ENCODE assay signal across 1 cellular context in genomic region chr12:109477185-109477962, GRCh38.
TF ChIP-seq lines count a peak whose summit lies in the region.

Gene KCTD10 (minus strand): TSS chr12:109477300. CDS start chr12:109477262, 38 bp downstream.
Gene UBE3B (plus strand): TSS chr12:109477634. CDS start chr12:109483552, 5,918 bp downstream.

TF ChIP-seq in HepG2, 621 proteins besides CTCF, POLR2A, EP300 and RAD21 (continued from another document and continues in another):
- TF ChIP-seq PRDM15 (CRISPR knock-in tag; IDR thresholded peaks at IDR 0.05) (0 out of 2 replicates have a peak, but pooled peaks have one; percentile 29), FOXJ3 (CRISPR knock-in tag; IDR thresholded peaks at IDR 0.05; ENCODE audit: borderline replicate concordance) (peak; percentile 60; the same call in 1 of the 2 replicates), BRF2 (CRISPR knock-in tag; IDR thresholded peaks at IDR 0.05) (no peak), MXI1 (IDR thresholded peaks at IDR 0.05; ENCODE audit: borderline replicate concordance, low read depth, low read length) (peak; percentile 50; the same call in 1 of the 3 replicates), ELF4 (CRISPR knock-in tag; IDR thresholded peaks at IDR 0.05; ENCODE audit: borderline replicate concordance) (peak; percentile 82; the same call in 1 of the 2 replicates), MXD3 (CRISPR knock-in tag; IDR thresholded peaks at IDR 0.05) (peak; percentile 60; the same call in 1 of the 2 replicates), ZNF503 (CRISPR knock-in tag; IDR thresholded peaks at IDR 0.05) (peak; percentile 89), JUNB (CRISPR knock-in tag; IDR thresholded peaks at IDR 0.05; ENCODE audit: borderline replicate concordance) (0 out of 2 replicates have a peak, but pooled peaks have one; percentile 52), DNMT3B (CRISPR knock-in tag; conservative IDR thresholded peaks at IDR 0.05) (0 out of 2 replicates have a peak, but pooled peaks have one; percentile 72), GABPB1 (CRISPR knock-in tag; IDR thresholded peaks at IDR 0.05) (peak; percentile 98), ZBTB42 (CRISPR knock-in tag; IDR thresholded peaks at IDR 0.05) (peak; percentile 43; the same call in 1 of the 2 replicates), ZNF672 (CRISPR knock-in tag; IDR thresholded peaks at IDR 0.05) (no peak; the same call in 1 of the 2 replicates), PHF8 (CRISPR knock-in tag; IDR thresholded peaks at IDR 0.05) (peak; percentile 86), TIGD3 (CRISPR knock-in tag; IDR thresholded peaks at IDR 0.05; ENCODE audit: borderline replicate concordance) (peak; percentile 60; the same call in 1 of the 2 replicates), ZNF547 (CRISPR knock-in tag; IDR thresholded peaks at IDR 0.05) (peak; percentile 88; the same call in 1 of the 2 replicates), HNF4A (CRISPR knock-in tag; IDR thresholded peaks at IDR 0.05) (0 out of 2 replicates have a peak, but pooled peaks have one; percentile 4), KAT7 (CRISPR knock-in tag; IDR thresholded peaks at IDR 0.05; ENCODE audit: borderline replicate concordance) (0 out of 2 replicates have a peak, but pooled peaks have one; percentile 20), NBN (conservative IDR thresholded peaks at IDR 0.05) (no peak), KLF9 (CRISPR knock-in tag; IDR thresholded peaks at IDR 0.05; ENCODE audit: low read depth) (0 out of 2 replicates have a peak, but pooled peaks have one; percentile 51), ZNF589 (CRISPR knock-in tag; conservative IDR thresholded peaks at IDR 0.05) (0 out of 2 replicates have a peak, but pooled peaks have one; percentile 55), FOXM1 (CRISPR knock-in tag; IDR thresholded peaks at IDR 0.05) (0 out of 2 replicates have a peak, but pooled peaks have one; percentile 15), ZNF616 (CRISPR knock-in tag; IDR thresholded peaks at IDR 0.05; ENCODE audit: low read depth) (no peak), U2AF2 (IDR thresholded peaks at IDR 0.05; ENCODE audit: low read depth, low read length) (0 out of 2 replicates have a peak, but pooled peaks have one; percentile 55), ZNF256 (CRISPR knock-in tag; conservative IDR thresholded peaks at IDR 0.05) (0 out of 2 replicates have a peak, but pooled peaks have one; percentile 55), RBM39 (IDR thresholded peaks at IDR 0.05; ENCODE audit: low read depth, low read length, poor library complexity, severe bottlenecking) (peak; percentile 97), ZNF577 (CRISPR knock-in tag; IDR thresholded peaks at IDR 0.05; ENCODE audit: borderline replicate concordance, low read depth) (0 out of 2 replicates have a peak, but pooled peaks have one; percentile 67), ZFX (CRISPR knock-in tag; IDR thresholded peaks at IDR 0.05; ENCODE audit: low read depth) (peak; percentile 53), BRD4 (CRISPR knock-in tag; IDR thresholded peaks at IDR 0.05) (peak; percentile 90), ATF3 (CRISPR knock-in tag; IDR thresholded peaks at IDR 0.05) (no peak), YY1 (IDR thresholded peaks at IDR 0.05; ENCODE audit: insufficient read depth, insufficient replicate concordance, low read depth, low read length) (peak; percentile 97), HNF1B (CRISPR knock-in tag; IDR thresholded peaks at IDR 0.05) (peak; percentile 32; the same call in 1 of the 2 replicates), ZNF432 (CRISPR knock-in tag; IDR thresholded peaks at IDR 0.05; ENCODE audit: borderline replicate concordance) (no peak; the same call in 1 of the 2 replicates), SP4 (CRISPR knock-in tag; IDR thresholded peaks at IDR 0.05) (peak; percentile 77), ZSCAN12 (CRISPR knock-in tag; IDR thresholded peaks at IDR 0.05) (0 out of 2 replicates have a peak, but pooled peaks have one; percentile 38), CBX2 (IDR thresholded peaks at IDR 0.05; ENCODE audit: low read depth, low read length) (no peak), CBX2 (CRISPR knock-in tag; IDR thresholded peaks at IDR 0.05; ENCODE audit: low read depth) (no peak), JUND (CRISPR knock-in tag; IDR thresholded peaks at IDR 0.05) (no peak), HNRNPL (IDR thresholded peaks at IDR 0.05; ENCODE audit: low read depth, low read length) (0 out of 2 replicates have a peak, but pooled peaks have one; percentile 20), ZNF253 (CRISPR knock-in tag; IDR thresholded peaks at IDR 0.05; ENCODE audit: borderline replicate concordance) (no peak; the same call in 1 of the 2 replicates), RXRB (CRISPR knock-in tag; IDR thresholded peaks at IDR 0.05; ENCODE audit: borderline replicate concordance) (peak; percentile 12; the same call in 1 of the 2 replicates), KDM4B (CRISPR knock-in tag; IDR thresholded peaks at IDR 0.05) (no peak; the same call in 1 of the 2 replicates), ZNF740 (CRISPR knock-in tag; IDR thresholded peaks at IDR 0.05) (0 out of 2 replicates have a peak, but pooled peaks have one; percentile 23), RAD51 (IDR thresholded peaks at IDR 0.05; ENCODE audit: borderline replicate concordance) (no peak), BCL6 (CRISPR knock-in tag; IDR thresholded peaks at IDR 0.05) (peak; percentile 26; the same call in 1 of the 2 replicates), ZNF792 (CRISPR knock-in tag; IDR thresholded peaks at IDR 0.05) (peak; percentile 40; the same call in 1 of the 2 replicates), ZNF788 (CRISPR knock-in tag; IDR thresholded peaks at IDR 0.05; ENCODE audit: borderline replicate concordance) (peak; percentile 77; the same call in 1 of the 2 replicates), ZNF367 (CRISPR knock-in tag; IDR thresholded peaks at IDR 0.05; ENCODE audit: borderline replicate concordance) (peak; percentile 24; the same call in 1 of the 2 replicates), ZNF20 (CRISPR knock-in tag; IDR thresholded peaks at IDR 0.05) (peak; percentile 86; the same call in 1 of the 2 replicates), PLSCR1 (CRISPR knock-in tag; IDR thresholded peaks at IDR 0.05; ENCODE audit: borderline replicate concordance) (no peak), UBTF (CRISPR knock-in tag; IDR thresholded peaks at IDR 0.05) (peak; percentile 50; the same call in 1 of the 2 replicates), SMAD9 (CRISPR knock-in tag; IDR thresholded peaks at IDR 0.05) (0 out of 2 replicates have a peak, but pooled peaks have one; percentile 56), ZNF615 (CRISPR knock-in tag; IDR thresholded peaks at IDR 0.05; ENCODE audit: borderline replicate concordance) (0 out of 2 replicates have a peak, but pooled peaks have one; percentile 33), HNRNPLL (IDR thresholded peaks at IDR 0.05; ENCODE audit: low read depth, low read length, poor library complexity, severe bottlenecking) (peak; percentile 67), ZNF431 (CRISPR knock-in tag; IDR thresholded peaks at IDR 0.05; ENCODE audit: borderline replicate concordance, low read depth) (0 out of 2 replicates have a peak, but pooled peaks have one; percentile 53)
